13 cellular contexts compared by ENCODE assay signal in genomic region chr10:72315054-72315453, GRCh38. TPM values are rescaled to one million over a fixed set of nuclear protein-coding genes. Genes with fewer than 3 reads are reported as not detected.
DNase-seq lines count a peak whose midpoint lies in the region; ATAC-seq, FAIRE-seq and TF ChIP-seq lines count a peak whose summit lies in the region.
"Had no signal": no experiment of that assay in that cellular context is flagged by ENCODE, and none has a peak within 500 bp of the region (broad histone marks: within the 10 kb centered on the region; RNA-seq: fewer than 3 reads in every experiment).

No MANE protein-coding gene starts in this region.

- TF ChIP-seq EP300 in tibial nerve (IDR thresholded peaks at IDR 0.05): no peak

- H3K9me3 Mint-ChIP-seq in activated CD4-positive, alpha-beta T cell treated with anti-CD3 and anti-CD28 coated beads for 36 hours (ENCODE audit: low read depth): no peaks in the 10 kb centered on the region
- H3K9me3 Mint-ChIP-seq in activated CD4-positive, alpha-beta T cell treated with anti-CD3 and anti-CD28 coated beads, Interleukin-2, amount 10 ng/mL, durations not matched to agents 7 days and 5 days: no peaks in the 10 kb centered on the region
- H3K9me3 Mint-ChIP-seq: activated naive CD8-positive, alpha-beta T cell treated with anti-CD3 and anti-CD28 coated beads, Interleukin-2, amount 10 ng/mL, durations not matched to agents 7 days and 5 days; stimulated activated memory B cell treated with anti-CD40 and anti-IgM and Interleukin-4, amounts not matched to agents 10 μg/mL and 1 μg/mL and 100 μg/mL, for 72 hours had no signal

- CTCF ChIA-PET in activated CD4-positive, alpha-beta T cell treated with anti-CD3 and anti-CD28 coated beads for 36 hours (lab: Charles Lee): interaction anchor here (1.8 kb wide), 1 partner anchor 12 kb away, joined by 4 read pairs; no protein-coding TSS in a partner anchor
- CTCF ChIA-PET in activated CD4-positive, alpha-beta T cell treated with anti-CD3 and anti-CD28 coated beads, Interleukin-2, amount 10 ng/mL, durations not matched to agents 7 days and 5 days (lab: Charles Lee): interaction anchor here (0.8 to 3.5 kb wide), 3 partner anchors 10 to 17 kb away, joined by 5 to 19 read pairs (median 6); no protein-coding TSS in a partner anchor

- no peak for ATAC-seq in activated CD4-positive, alpha-beta T cell treated with anti-CD3 and anti-CD28 coated beads for 36 hours
- ATAC-seq: stimulated activated memory B cell treated with anti-CD40 and anti-IgM and Interleukin-4, amounts not matched to agents 10 μg/mL and 1 μg/mL and 100 μg/mL, for 72 hours had no signal

- H3K9ac ChIP-seq in mucosa of rectum (ENCODE audit: low read depth in 1 of 2, low read length in 2 of 2): peak overlapping the region in 1 of 2 donors; percentile 67

- peaks cover 6% of the 10 kb centered on the region for H3K36me3 Mint-ChIP-seq in activated CD4-positive, alpha-beta T cell treated with anti-CD3 and anti-CD28 coated beads for 36 hours (ENCODE audit: low read depth)
- H3K36me3 Mint-ChIP-seq in activated CD4-positive, alpha-beta T cell treated with anti-CD3 and anti-CD28 coated beads, Interleukin-2, amount 10 ng/mL, durations not matched to agents 7 days and 5 days (ENCODE audit: low read depth): peaks cover 3% of the 10 kb centered on the region
- H3K36me3 Mint-ChIP-seq: stimulated activated memory B cell treated with anti-CD40 and anti-IgM and Interleukin-4, amounts not matched to agents 10 μg/mL and 1 μg/mL and 100 μg/mL, for 72 hours had no signal

- peaks cover 66% of the 10 kb centered on the region for H3K4me1 Mint-ChIP-seq in activated CD4-positive, alpha-beta T cell treated with anti-CD3 and anti-CD28 coated beads for 36 hours
- H3K4me1 Mint-ChIP-seq in activated CD4-positive, alpha-beta T cell treated with anti-CD3 and anti-CD28 coated beads, Interleukin-2, amount 10 ng/mL, durations not matched to agents 7 days and 5 days: peaks cover 64% of the 10 kb centered on the region

- H3K27ac ChIP-seq in mucosa of rectum (ENCODE audit: low read depth in 2 of 2, low read length in 2 of 2): peak overlapping the region; percentile 28 to 91
- H3K27ac ChIP-seq in tibial nerve: peak overlapping the region; percentile 41 to 86 (median 70)

- no peaks in the 10 kb centered on the region for H3K27me3 ChIP-seq in bronchial epithelial cell (ENCODE audit: control insufficient read depth, insufficient read depth, low read length)
- H3K27me3 ChIP-seq in mucosa of rectum (ENCODE audit: control insufficient read depth in 2 of 2, insufficient read depth in 2 of 2, low read length in 2 of 2): no peaks in the 10 kb centered on the region
- H3K27me3 ChIP-seq in tibial nerve: no peaks in the 10 kb centered on the region

- H3K9me3 ChIP-seq in mucosa of rectum (ENCODE audit: control insufficient read depth in 2 of 2, low read length in 2 of 2) (no peaks in the 10 kb centered on the region), tibial nerve (no peaks in the 10 kb centered on the region)

- H3K4me3 Mint-ChIP-seq in activated CD4-positive, alpha-beta T cell treated with anti-CD3 and anti-CD28 coated beads for 36 hours: no peak overlapping the region
- H3K4me3 Mint-ChIP-seq in activated CD4-positive, alpha-beta T cell treated with anti-CD3 and anti-CD28 coated beads, Interleukin-2, amount 10 ng/mL, durations not matched to agents 7 days and 5 days: no peak overlapping the region
- H3K4me3 Mint-ChIP-seq: stimulated activated memory B cell treated with anti-CD40 and anti-IgM and Interleukin-4, amounts not matched to agents 10 μg/mL and 1 μg/mL and 100 μg/mL, for 72 hours had no signal

- no peak for TF ChIP-seq POLR2A in tibial nerve (IDR thresholded peaks at IDR 0.05)

- no peak for TF ChIP-seq CTCF in bronchial epithelial cell (IDR thresholded peaks at IDR 0.05; ENCODE audit: insufficient read depth, low read length, severe bottlenecking)
- TF ChIP-seq CTCF in tibial nerve (IDR thresholded peaks at IDR 0.05): no peak

- H3K27me3 Mint-ChIP-seq in activated CD4-positive, alpha-beta T cell treated with anti-CD3 and anti-CD28 coated beads for 36 hours: no peaks in the 10 kb centered on the region
- H3K27me3 Mint-ChIP-seq in activated CD4-positive, alpha-beta T cell treated with anti-CD3 and anti-CD28 coated beads, Interleukin-2, amount 10 ng/mL, durations not matched to agents 7 days and 5 days: no peaks in the 10 kb centered on the region
- H3K27me3 Mint-ChIP-seq: activated naive CD8-positive, alpha-beta T cell treated with anti-CD3 and anti-CD28 coated beads, Interleukin-2, amount 10 ng/mL, durations not matched to agents 7 days and 5 days; stimulated activated memory B cell treated with anti-CD40 and anti-IgM and Interleukin-4, amounts not matched to agents 10 μg/mL and 1 μg/mL and 100 μg/mL, for 72 hours had no signal

- H3K36me3 ChIP-seq in bronchial epithelial cell (ENCODE audit: control insufficient read depth, insufficient read depth, low read length) (no peaks in the 10 kb centered on the region), mucosa of rectum (ENCODE audit: control insufficient read depth in 2 of 2, insufficient read depth in 2 of 2, low read length in 2 of 2) (no peaks in the 10 kb centered on the region), tibial nerve (no peaks in the 10 kb centered on the region)

- 28 to 30% methylated on average over 7 of the region's 7 CpGs for WGBS in tibial nerve, 2 donors

- intact Hi-C loops in activated CD4-positive, alpha-beta T cell treated with anti-CD3 and anti-CD28 coated beads for 36 hours (cut with DNase I, micrococcal nuclease): no loop called here

- H3K4me3 ChIP-seq in bronchial epithelial cell (ENCODE audit: low read depth, low read length) (no peak overlapping the region), mucosa of rectum (ENCODE audit: low read length in 2 of 2) (no peak overlapping the region), tibial nerve (no peak overlapping the region)
- H3K4me3 ChIP-seq: SK-N-MC had no signal

- no peak for DNase-seq in activated CD4-positive, alpha-beta T cell treated with anti-CD3 and anti-CD28 coated beads for 36 hours
- no peak for DNase-seq in activated CD4-positive, alpha-beta T cell treated with anti-CD3 and anti-CD28 coated beads, Interleukin-2, amount 10 ng/mL, durations not matched to agents 7 days and 5 days
- DNase-seq in bronchial epithelial cell (ENCODE audit: low read depth): peak; percentile 80
- no peak for DNase-seq in tibial nerve (ENCODE audit: low spot score in 2 of 2)
- no peak for DNase-seq in GF-D8 (lab: John Stamatoyannopoulos, UW)
- no peak for DNase-seq in stimulated activated CD4-positive, alpha-beta T cell treated with anti-CD3 and anti-CD28 coated beads, Interleukin-4, amount 100 ng/mL, for 24 hours
- no peak for DNase-seq in superior temporal gyrus (ENCODE audit: extremely low spot score)
- DNase-seq: activated naive CD8-positive, alpha-beta T cell treated with anti-CD3 and anti-CD28 coated beads, Interleukin-2, amount 10 ng/mL, durations not matched to agents 7 days and 5 days had no signal

- no peak for FAIRE-seq in bronchial epithelial cell (lab: Jason Lieb, UNC)
- FAIRE-seq: A204.1, G401.6 had no signal

- POLR2A ChIA-PET in activated CD4-positive, alpha-beta T cell treated with anti-CD3 and anti-CD28 coated beads for 36 hours (lab: Charles Lee): interaction anchor here (0.6 to 1.4 kb wide), 3 partner anchors 12 to 98 kb away, joined by 6 to 9 read pairs (median 6); no protein-coding TSS in a partner anchor
- POLR2A ChIA-PET in activated CD4-positive, alpha-beta T cell treated with anti-CD3 and anti-CD28 coated beads, Interleukin-2, amount 10 ng/mL, durations not matched to agents 7 days and 5 days (lab: Charles Lee): no interaction called here

- peaks cover 41 to 45% of the 10 kb centered on the region in 2 donors for H3K4me1 ChIP-seq in mucosa of rectum (ENCODE audit: control insufficient read depth in 2 of 2, insufficient read depth in 2 of 2, low read length in 2 of 2)
- H3K4me1 ChIP-seq in tibial nerve: peaks cover 0 to 64% (median 42%) of the 10 kb centered on the region in 4 donors

- H3K27ac Mint-ChIP-seq in activated CD4-positive, alpha-beta T cell treated with anti-CD3 and anti-CD28 coated beads for 36 hours: peak overlapping the region; percentile 24
- no peak overlapping the region for H3K27ac Mint-ChIP-seq in activated CD4-positive, alpha-beta T cell treated with anti-CD3 and anti-CD28 coated beads, Interleukin-2, amount 10 ng/mL, durations not matched to agents 7 days and 5 days
- H3K27ac Mint-ChIP-seq: activated naive CD8-positive, alpha-beta T cell treated with anti-CD3 and anti-CD28 coated beads, Interleukin-2, amount 10 ng/mL, durations not matched to agents 7 days and 5 days; stimulated activated memory B cell treated with anti-CD40 and anti-IgM and Interleukin-4, amounts not matched to agents 10 μg/mL and 1 μg/mL and 100 μg/mL, for 72 hours had no signal

RNA-seq across cellular contexts. Expression of gene DNAJB12, which starts 39.7 kb away (rescaled TPM):
- 10 to 100 TPM; 19.7 to 21.9 TPM for total RNA-seq in activated CD4-positive, alpha-beta T cell treated with anti-CD3 and anti-CD28 coated beads for 36 hours
- 10 to 100 TPM; 31.8 to 34.5 TPM for total RNA-seq in activated CD4-positive, alpha-beta T cell treated with anti-CD3 and anti-CD28 coated beads, Interleukin-2, amount 10 ng/mL, durations not matched to agents 7 days and 5 days
- total RNA-seq in bronchial epithelial cell: 21.6 and 26.6 TPM in 2 replicates
- total RNA-seq in tibial nerve: 100 to 1,000 TPM in 2 of 4 donors, 10 to 100 TPM in 2; 81.3 to 115 (median 98.9) TPM

RNA-seq across cellular contexts. Expression of gene DDIT4, which starts 41.3 kb away (rescaled TPM):
- total RNA-seq in activated CD4-positive, alpha-beta T cell treated with anti-CD3 and anti-CD28 coated beads for 36 hours: 1,000 to 10,000 TPM in 1 of 2 experiments, 100 to 1,000 TPM in 1; 750 to 1,039 TPM
- total RNA-seq in activated CD4-positive, alpha-beta T cell treated with anti-CD3 and anti-CD28 coated beads, Interleukin-2, amount 10 ng/mL, durations not matched to agents 7 days and 5 days: 100 to 1,000 TPM; 166 to 189 TPM
- total RNA-seq in bronchial epithelial cell: 2,437 and 2,447 TPM in 2 replicates
- total RNA-seq in tibial nerve: 1,000 to 10,000 TPM; 1,317 to 2,202 (median 1,604) TPM
